5 cellular contexts compared by ENCODE assay signal in the genomic region with DNA sequence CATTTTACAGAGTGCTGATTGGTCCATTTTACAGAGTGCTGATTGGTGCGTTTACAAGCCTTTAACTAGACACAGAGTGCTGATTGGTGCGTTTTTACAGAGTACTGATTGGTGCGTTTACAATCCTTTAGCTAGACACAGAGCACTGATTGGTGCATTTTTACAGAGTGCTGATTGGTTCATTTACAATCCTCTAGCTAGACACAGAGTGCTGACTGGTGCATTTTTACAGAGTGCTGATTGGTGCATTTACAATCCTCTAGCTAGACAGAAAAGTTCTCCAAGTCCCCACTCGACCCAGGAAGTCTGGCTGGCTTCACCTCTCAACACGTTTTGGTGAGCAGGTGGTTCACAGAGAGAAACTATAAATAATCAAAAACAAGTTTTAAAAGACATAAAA. TPM values are rescaled to one million over a fixed set of nuclear protein-coding genes. Genes with fewer than 3 reads are reported as not detected.
"Had no signal": no experiment of that assay in that cellular context is flagged by ENCODE, and none has a peak within 500 bp of the region (broad histone marks: within the 10 kb centered on the region; RNA-seq: fewer than 3 reads in every experiment).

No MANE protein-coding gene starts in this region.

RNA-seq across cellular contexts. Expression of a gene that starts 24.4 kb away (rescaled TPM):
- total RNA-seq: GM23248, H1, H4, H7 had no signal
- polyA plus RNA-seq: GM23248, GM23338, H1 had no signal
